In the genomic region with DNA sequence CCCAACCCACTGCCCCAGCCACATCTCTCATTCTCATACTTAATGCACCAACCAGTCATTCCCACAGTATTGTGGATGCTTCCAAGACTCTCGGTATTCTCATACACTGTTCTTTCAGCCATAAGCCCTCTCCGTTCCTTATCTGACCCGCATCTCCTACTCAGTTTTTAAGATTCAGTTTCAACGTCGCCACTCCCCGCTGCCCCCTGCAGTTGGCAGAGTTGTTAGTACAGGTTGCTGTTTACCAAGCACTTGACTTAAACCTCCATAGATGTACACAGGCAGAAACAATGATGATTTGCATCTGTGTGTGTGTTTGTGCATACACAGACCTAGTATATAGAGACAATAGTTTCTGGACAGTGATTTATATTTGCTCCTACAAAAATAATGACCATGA, we compare ENCODE assay signal across 15 cellular contexts. TPM values are rescaled to one million over a fixed set of nuclear protein-coding genes. Genes with fewer than 3 reads are reported as not detected.
A peak's percentile ranks its signal among the peaks of the same experiment; 100 is the strongest.
DNase-seq lines count a peak whose midpoint lies in the region; TF ChIP-seq lines count a peak whose summit lies in the region.
"Had no signal": no experiment of that assay in that cellular context is flagged by ENCODE, and none has a peak within 500 bp of the region (broad histone marks: within the 10 kb centered on the region; RNA-seq: fewer than 3 reads in every experiment).

No MANE protein-coding gene starts in this region.

- H3K4me1 ChIP-seq in DOHH2 (ENCODE audit: control insufficient read depth, low read length) = no peaks in the 10 kb centered on the region
- no peaks in the 10 kb centered on the region for H3K4me1 ChIP-seq in hepatocyte (ENCODE audit: insufficient read depth)

- H3K27ac ChIP-seq in DOHH2 (ENCODE audit: low read depth, low read length) (no peak overlapping the region), hepatocyte (no peak overlapping the region)

- no peaks in the 10 kb centered on the region for H3F3A ChIP-seq in DOHH2 (ENCODE audit: control insufficient read depth, insufficient read depth)

- H3K4me3 ChIP-seq in DOHH2 (ENCODE audit: low read length) = no peak overlapping the region
- no peak overlapping the region for H3K4me3 ChIP-seq in hepatocyte

- DNase-seq in H4 (ENCODE audit: low spot score) (peak; percentile 34), NCI-H748 treated with DMSO at 0.1 percent for 48 hours (lab: John Stamatoyannopoulos, UW) (peak; percentile 82), hepatocyte (ENCODE audit: low spot score) (no peak), G401 (ENCODE audit: low spot score) (no peak)
- DNase-seq in T-helper 2 cell treated with Interferon-gamma antibody and Interleukin-4, amounts not matched to agents 5 μg/mL and 100 μg/mL, for 36 hours (ENCODE audit: low spot score) = no peak
- no peak for DNase-seq in activated CD4-positive, CD25-positive, alpha-beta regulatory T cell (lab: John Stamatoyannopoulos, UW)
- DNase-seq: activated effector memory CD4-positive, alpha-beta T cell treated with anti-CD3 and anti-CD28 coated beads, Interleukin-2, amount 50 U/mL, for 16 hours; CD8-positive, alpha-beta memory T cell; mesenchymal stem cell; NCI-H1092; RPMI8226; substantia nigra had no signal

- H3K79me2 ChIP-seq in DOHH2 (ENCODE audit: control insufficient read depth, low read length) (no peaks in the 10 kb centered on the region), hepatocyte (no peaks in the 10 kb centered on the region)

- H3K36me3 ChIP-seq in DOHH2 (ENCODE audit: control insufficient read depth, low read length) (no peaks in the 10 kb centered on the region), hepatocyte (replicated peaks; ENCODE audit: insufficient read depth, low read depth) (no peaks in the 10 kb centered on the region)

- peaks cover 3% of the 10 kb centered on the region for H3K4me1 Mint-ChIP-seq in T-helper 2 cell treated with Interferon-gamma antibody and Interleukin-4, amounts not matched to agents 5 μg/mL and 100 μg/mL, for 36 hours (ENCODE audit: low read depth)

- no peaks in the 10 kb centered on the region for H3K36me3 Mint-ChIP-seq in T-helper 2 cell treated with Interferon-gamma antibody and Interleukin-4, amounts not matched to agents 5 μg/mL and 100 μg/mL, for 36 hours (ENCODE audit: low read depth)
- H3K36me3 Mint-ChIP-seq: CD8-positive, alpha-beta memory T cell had no signal

- peak; percentile 39 for TF ChIP-seq CTCF in DOHH2 (IDR thresholded peaks at IDR 0.05; ENCODE audit: low read depth, low read length, poor library complexity, severe bottlenecking)
- peak; percentile 9 for TF ChIP-seq CTCF in hepatocyte (IDR thresholded peaks at IDR 0.05; ENCODE audit: poor library complexity)

- H3K27ac Mint-ChIP-seq in T-helper 2 cell treated with Interferon-gamma antibody and Interleukin-4, amounts not matched to agents 5 μg/mL and 100 μg/mL, for 36 hours = no peak overlapping the region
- H3K27ac Mint-ChIP-seq: CD8-positive, alpha-beta memory T cell; T-helper 1 cell treated with Interleukin-12 subunit alpha and Interleukin-12 subunit beta and Interleukin-4 antibody, amounts not matched to agents 30 μg/mL and 1 μg/mL, for 36 hours had no signal

- no peak overlapping the region for H3K4me3 Mint-ChIP-seq in T-helper 2 cell treated with Interferon-gamma antibody and Interleukin-4, amounts not matched to agents 5 μg/mL and 100 μg/mL, for 36 hours
- H3K4me3 Mint-ChIP-seq: T-helper 1 cell treated with Interleukin-12 subunit alpha and Interleukin-12 subunit beta and Interleukin-4 antibody, amounts not matched to agents 30 μg/mL and 1 μg/mL, for 36 hours had no signal

- WGBS in hepatocyte (ENCODE audit: low lambda C conversion rate, missing lambda C conversion rate) = 76% methylated on average over 6 of the region's 6 CpGs

- no peak overlapping the region for H2AFZ ChIP-seq in hepatocyte

- no peaks in the 10 kb centered on the region for H3K9me3 Mint-ChIP-seq in T-helper 2 cell treated with Interferon-gamma antibody and Interleukin-4, amounts not matched to agents 5 μg/mL and 100 μg/mL, for 36 hours
- H3K9me3 Mint-ChIP-seq: CD8-positive, alpha-beta memory T cell; T-helper 1 cell treated with Interleukin-12 subunit alpha and Interleukin-12 subunit beta and Interleukin-4 antibody, amounts not matched to agents 30 μg/mL and 1 μg/mL, for 36 hours had no signal

- in situ Hi-C loops in G401 (cut with HindIII; ENCODE audit: low sequenced_read_pairs) = no loop called here

- no peaks in the 10 kb centered on the region for H4K20me1 ChIP-seq in DOHH2 (ENCODE audit: control insufficient read depth, insufficient read depth, low read depth, low read length)
- H4K20me1 ChIP-seq in hepatocyte (ENCODE audit: insufficient read depth, poor library complexity, severe bottlenecking) = no peaks in the 10 kb centered on the region

- H3K27me3 ChIP-seq in DOHH2 (ENCODE audit: control insufficient read depth, low read length) (no peaks in the 10 kb centered on the region), hepatocyte (no peaks in the 10 kb centered on the region)

- no peaks in the 10 kb centered on the region for H3K9me3 ChIP-seq in DOHH2 (ENCODE audit: control insufficient read depth, insufficient read depth, low read length)
- H3K9me3 ChIP-seq in hepatocyte (ENCODE audit: low read depth) = no peaks in the 10 kb centered on the region

- H3K9me2 ChIP-seq in DOHH2 (replicated peaks; ENCODE audit: control insufficient read depth, low read length) (no peaks in the 10 kb centered on the region), hepatocyte (replicated peaks; ENCODE audit: insufficient read depth) (no peaks in the 10 kb centered on the region)

- H3K4me2 ChIP-seq in DOHH2 (ENCODE audit: low read length) (no peak overlapping the region), hepatocyte (no peak overlapping the region)

- H3K27me3 Mint-ChIP-seq in T-helper 2 cell treated with Interferon-gamma antibody and Interleukin-4, amounts not matched to agents 5 μg/mL and 100 μg/mL, for 36 hours (ENCODE audit: low read depth) = no peaks in the 10 kb centered on the region

RNA-seq across cellular contexts. Expression of gene PAH, which starts 40.2 kb away (rescaled TPM):
- 0.31 and 0.37 TPM in 2 replicates for total RNA-seq in H4 (2014; rRNA removed; shearing (Covaris generic))
- 203 and 206 TPM in 2 replicates for total RNA-seq in hepatocyte
- 58.2 and 76.1 TPM in 2 replicates for polyA plus RNA-seq in hepatocyte
- not detected in 2 replicates for total RNA-seq in G401 (2014; rRNA removed; shearing (Covaris generic))
- total RNA-seq: dermis microvascular lymphatic vessel endothelial cell had no signal
- polyA plus RNA-seq: CD8-positive, alpha-beta memory T cell had no signal

Comparison
In these comparisons a context has a peak if more than half of its experiments do, and no peak if none do; other contexts are left out.
1. DNase-seq: peak in H4 (single experiment) and NCI-H748 treated with DMSO at 0.1 percent for 48 hours (single experiment); none in hepatocyte (single experiment), G401 (single experiment), T-helper 2 cell treated with Interferon-gamma antibody and Interleukin-4, amounts not matched to agents 5 μg/mL and 100 μg/mL, for 36 hours (single experiment) and activated CD4-positive, CD25-positive, alpha-beta regulatory T cell (0 of 4).
2. RNA of gene PAH, which starts 40.2 kb away (total RNA-seq): 203 to 206 TPM in hepatocyte; 0.31 to 0.37 TPM in H4 and not detected in G401; every median in the first group is over 100 times any median in the second.